In genomic region chr15:63050737-63051700, GRCh38 we compare ENCODE assay signal across 9 cellular contexts. TPM values are rescaled to one million over a fixed set of nuclear protein-coding genes. Genes with fewer than 3 reads are reported as not detected.
DNase-seq lines count a peak whose midpoint lies in the region; ATAC-seq and TF ChIP-seq lines count a peak whose summit lies in the region.
"Had no signal": no experiment of that assay in that cellular context is flagged by ENCODE, and none has a peak within 500 bp of the region (broad histone marks: within the 10 kb centered on the region; RNA-seq: fewer than 3 reads in every experiment).

No MANE protein-coding gene starts in this region.

- H3K36me3 ChIP-seq in adipocyte (ENCODE audit: control insufficient read depth, insufficient read depth, low read length, severe bottlenecking) (peaks cover 2% of the 10 kb centered on the region), liver (ENCODE audit: control insufficient read depth in 4 of 4, insufficient read depth in 3 of 4, low read depth in 1 of 4, low read length in 3 of 4) (no peaks in the 10 kb centered on the region)

- no peak for ATAC-seq in GM19351 (IDR thresholded peaks at IDR 0.05; ENCODE audit: unreplicated experiment)

- DNase-seq in A172 (ENCODE audit: low spot score) (peak; percentile 80), HuH-7 (ENCODE audit: low spot score) (peak; percentile 52), adipocyte (ENCODE audit: low read depth) (no peak), GM19238 (ENCODE audit: insufficient read length, low spot score) (no peak), hippocampal formation (lab: John Stamatoyannopoulos, UW) (no peak)
- DNase-seq in activated CD4-positive, alpha-beta T cell treated with anti-CD3 and anti-CD28 coated beads, Interleukin-2, amount 50 U/mL, for 48 hours: no peak
- DNase-seq: naive B cell had no signal

- WGBS in liver: 57% methylated on average over 5 of the region's 5 CpGs

- H3K4me1 ChIP-seq in adipocyte (ENCODE audit: control insufficient read depth, insufficient read depth, low read length) (peaks cover 77% of the 10 kb centered on the region), liver (ENCODE audit: control insufficient read depth in 4 of 4, insufficient read depth in 4 of 4, low read length in 3 of 4) (peaks cover 22 to 64% (median 46%) of the 10 kb centered on the region in 4 donors)

- peak overlapping the region; percentile 91 for H3K4me3 ChIP-seq in adipocyte (ENCODE audit: low read length)
- H3K4me3 ChIP-seq in liver (ENCODE audit: low read depth in 1 of 3, low read length in 3 of 3): no peak overlapping the region

- H3K27me3 ChIP-seq in adipocyte (replicated peaks; ENCODE audit: control insufficient read depth, insufficient read depth, low read length) (no peaks in the 10 kb centered on the region), liver (ENCODE audit: control insufficient read depth in 4 of 4, insufficient read depth in 4 of 4, low read length in 3 of 4) (no peaks in the 10 kb centered on the region)

- peak overlapping the region; percentile 94 for H3K9ac ChIP-seq in adipocyte (ENCODE audit: low read length)
- peak overlapping the region in 1 of 2 donors; percentile 10 for H3K9ac ChIP-seq in liver (ENCODE audit: low read depth in 1 of 2, low read length in 2 of 2)

- H3K9me3 ChIP-seq in adipocyte (ENCODE audit: control insufficient read depth, low read length): no peaks in the 10 kb centered on the region
- no peaks in the 10 kb centered on the region for H3K9me3 ChIP-seq in liver (ENCODE audit: control insufficient read depth in 4 of 4, low read length in 3 of 4)

- no peak for TF ChIP-seq CTCF in liver (IDR thresholded peaks at IDR 0.05; ENCODE audit: low read depth, low read length, missing input control)

- H3K27ac ChIP-seq in liver (ENCODE audit: low read depth in 1 of 2, low read length in 2 of 2): peak overlapping the region; percentile 79 to 84

- no peak for TF ChIP-seq RAD21 in liver (IDR thresholded peaks at IDR 0.05)

TF ChIP-seq in liver, 16 proteins besides CTCF, POLR2A, EP300 and RAD21:
- TF ChIP-seq SP1 (IDR thresholded peaks at IDR 0.05) (peak; percentile 86), TAF1 (conservative IDR thresholded peaks at IDR 0.05) (peak; percentile 26), JUND (IDR thresholded peaks at IDR 0.05) (no peak), FOXA2 (IDR thresholded peaks at IDR 0.05) (peak; percentile 10), YY1 (IDR thresholded peaks at IDR 0.05) (peak; percentile 31), RXRA (IDR thresholded peaks at IDR 0.05) (peak; percentile 43 to 55), HNF4A (conservative IDR thresholded peaks at IDR 0.05) (peak; percentile 86 to 91), FOXA1 (IDR thresholded peaks at IDR 0.05) (no peak), GABPA (IDR thresholded peaks at IDR 0.05 in 1 of 2, conservative IDR thresholded peaks at IDR 0.05 in 1 of 2) (no peak), EGR1 (IDR thresholded peaks at IDR 0.05; ENCODE audit: low read depth in 2 of 2) (no peak), NR2F2 (IDR thresholded peaks at IDR 0.05) (peak; percentile 65), ATF3 (IDR thresholded peaks at IDR 0.05) (no peak), HNF4G (IDR thresholded peaks at IDR 0.05) (peak; percentile 75)
- TF ChIP-seq, protein P1, sequence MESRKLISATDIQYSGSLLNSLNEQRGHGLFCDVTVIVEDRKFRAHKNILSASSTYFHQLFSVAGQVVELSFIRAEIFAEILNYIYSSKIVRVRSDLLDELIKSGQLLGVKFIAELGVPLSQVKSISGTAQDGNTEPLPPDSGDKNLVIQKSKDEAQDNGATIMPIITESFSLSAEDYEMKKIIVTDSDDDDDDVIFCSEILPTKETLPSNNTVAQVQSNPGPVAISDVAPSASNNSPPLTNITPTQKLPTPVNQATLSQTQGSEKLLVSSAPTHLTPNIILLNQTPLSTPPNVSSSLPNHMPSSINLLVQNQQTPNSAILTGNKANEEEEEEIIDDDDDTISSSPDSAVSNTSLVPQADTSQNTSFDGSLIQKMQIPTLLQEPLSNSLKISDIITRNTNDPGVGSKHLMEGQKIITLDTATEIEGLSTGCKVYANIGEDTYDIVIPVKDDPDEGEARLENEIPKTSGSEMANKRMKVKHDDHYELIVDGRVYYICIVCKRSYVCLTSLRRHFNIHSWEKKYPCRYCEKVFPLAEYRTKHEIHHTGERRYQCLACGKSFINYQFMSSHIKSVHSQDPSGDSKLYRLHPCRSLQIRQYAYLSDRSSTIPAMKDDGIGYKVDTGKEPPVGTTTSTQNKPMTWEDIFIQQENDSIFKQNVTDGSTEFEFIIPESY (IDR thresholded peaks at IDR 0.05): peak; percentile 16
- TF ChIP-seq, protein P2, sequence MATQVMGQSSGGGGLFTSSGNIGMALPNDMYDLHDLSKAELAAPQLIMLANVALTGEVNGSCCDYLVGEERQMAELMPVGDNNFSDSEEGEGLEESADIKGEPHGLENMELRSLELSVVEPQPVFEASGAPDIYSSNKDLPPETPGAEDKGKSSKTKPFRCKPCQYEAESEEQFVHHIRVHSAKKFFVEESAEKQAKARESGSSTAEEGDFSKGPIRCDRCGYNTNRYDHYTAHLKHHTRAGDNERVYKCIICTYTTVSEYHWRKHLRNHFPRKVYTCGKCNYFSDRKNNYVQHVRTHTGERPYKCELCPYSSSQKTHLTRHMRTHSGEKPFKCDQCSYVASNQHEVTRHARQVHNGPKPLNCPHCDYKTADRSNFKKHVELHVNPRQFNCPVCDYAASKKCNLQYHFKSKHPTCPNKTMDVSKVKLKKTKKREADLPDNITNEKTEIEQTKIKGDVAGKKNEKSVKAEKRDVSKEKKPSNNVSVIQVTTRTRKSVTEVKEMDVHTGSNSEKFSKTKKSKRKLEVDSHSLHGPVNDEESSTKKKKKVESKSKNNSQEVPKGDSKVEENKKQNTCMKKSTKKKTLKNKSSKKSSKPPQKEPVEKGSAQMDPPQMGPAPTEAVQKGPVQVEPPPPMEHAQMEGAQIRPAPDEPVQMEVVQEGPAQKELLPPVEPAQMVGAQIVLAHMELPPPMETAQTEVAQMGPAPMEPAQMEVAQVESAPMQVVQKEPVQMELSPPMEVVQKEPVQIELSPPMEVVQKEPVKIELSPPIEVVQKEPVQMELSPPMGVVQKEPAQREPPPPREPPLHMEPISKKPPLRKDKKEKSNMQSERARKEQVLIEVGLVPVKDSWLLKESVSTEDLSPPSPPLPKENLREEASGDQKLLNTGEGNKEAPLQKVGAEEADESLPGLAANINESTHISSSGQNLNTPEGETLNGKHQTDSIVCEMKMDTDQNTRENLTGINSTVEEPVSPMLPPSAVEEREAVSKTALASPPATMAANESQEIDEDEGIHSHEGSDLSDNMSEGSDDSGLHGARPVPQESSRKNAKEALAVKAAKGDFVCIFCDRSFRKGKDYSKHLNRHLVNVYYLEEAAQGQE (IDR thresholded peaks at IDR 0.05): peak; percentile 40
- TF ChIP-seq, protein P3, sequence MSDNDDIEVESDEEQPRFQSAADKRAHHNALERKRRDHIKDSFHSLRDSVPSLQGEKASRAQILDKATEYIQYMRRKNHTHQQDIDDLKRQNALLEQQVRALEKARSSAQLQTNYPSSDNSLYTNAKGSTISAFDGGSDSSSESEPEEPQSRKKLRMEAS (IDR thresholded peaks at IDR 0.05): no peak

RNA-seq across cellular contexts. Expression of gene TPM1, which starts 8.5 kb away (rescaled TPM):
- total RNA-seq in A172 (2014; rRNA removed; shearing (Covaris generic)): 666 and 678 TPM in 2 replicates
- 100 to 1,000 TPM in 1 of 2 donors, 10 to 100 TPM in 1; 64.7 to 101 TPM for total RNA-seq in liver
- 10 to 100 TPM; 69.6 to 73.3 TPM for polyA plus RNA-seq in liver

Comparison
In these comparisons a context has a peak if more than half of its experiments do, and no peak if none do; other contexts are left out.
1. DNase-seq: peak in A172 (single experiment) and HuH-7 (single experiment); none in adipocyte (single experiment), activated CD4-positive, alpha-beta T cell treated with anti-CD3 and anti-CD28 coated beads, Interleukin-2, amount 50 U/mL, for 48 hours (0 of 2), GM19238 (single experiment) and hippocampal formation (0 of 2).